ENCODE assay signal across 14 cellular contexts in the genomic region with DNA sequence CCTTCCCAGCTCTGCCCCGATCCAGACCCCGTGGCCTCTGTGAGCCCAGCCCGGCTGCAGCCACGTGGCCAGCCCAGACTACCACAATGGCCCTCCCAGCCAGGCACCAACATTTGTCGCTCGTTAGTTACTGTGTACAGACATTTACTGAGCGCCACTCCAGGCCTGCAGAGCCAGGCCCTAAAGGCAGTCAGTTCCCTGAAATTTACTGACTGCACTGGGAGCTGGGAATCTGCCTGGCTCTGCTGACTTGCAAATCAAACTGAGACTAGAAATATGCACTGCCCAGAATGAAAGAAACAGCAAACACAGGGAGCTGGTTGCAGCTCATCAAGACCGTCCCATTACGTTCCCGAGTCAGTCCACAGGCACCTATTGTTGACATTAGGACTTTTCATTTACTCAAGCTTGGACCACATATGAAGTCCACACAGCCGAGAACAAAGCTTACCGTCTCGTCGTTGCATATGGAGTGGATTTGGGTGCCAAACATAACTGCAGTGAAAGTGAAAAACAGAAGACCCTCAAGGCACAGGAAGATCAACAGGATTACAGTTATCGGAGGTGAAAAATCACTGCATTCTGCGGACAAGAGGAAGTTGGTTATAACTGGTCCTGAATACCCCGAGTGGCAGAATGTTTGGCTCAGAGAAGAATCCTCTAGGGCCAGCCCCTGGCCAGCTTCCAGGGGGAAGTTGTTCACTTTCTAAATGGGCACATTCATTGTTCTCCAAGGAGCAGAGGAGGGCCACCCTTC. TPM values are rescaled to one million over a fixed set of nuclear protein-coding genes. Genes with fewer than 3 reads are reported as not detected.
A peak's percentile ranks its signal among the peaks of the same experiment; 100 is the strongest.
DNase-seq lines count a peak whose midpoint lies in the region; ATAC-seq and TF ChIP-seq lines count a peak whose summit lies in the region.
"Had no signal": no experiment of that assay in that cellular context is flagged by ENCODE, and none has a peak within 500 bp of the region (broad histone marks: within the 10 kb centered on the region; RNA-seq: fewer than 3 reads in every experiment).

No MANE protein-coding gene starts in this region.

- no peak overlapping the region for H3K4ac ChIP-seq in trophoblast cell (ENCODE audit: low read depth, low read length)

- H3K4me2 ChIP-seq in BLaER1 (peak overlapping the region; percentile 23; the same call in 1 of the 2 replicates), trophoblast cell (ENCODE audit: low read length) (no peak overlapping the region)

- no peak for TF ChIP-seq CTCF in WTC11 (IDR thresholded peaks at IDR 0.05)

- ATAC-seq in WTC11 = no peak
- ATAC-seq in GM21619 (IDR thresholded peaks at IDR 0.05; ENCODE audit: unreplicated experiment) = no peak
- no peak for ATAC-seq in GM21526 (IDR thresholded peaks at IDR 0.05; ENCODE audit: low FRiP score, unreplicated experiment)
- ATAC-seq: HCT116 had no signal

- H3K36me3 ChIP-seq in BLaER1 (peaks cover 82% of the 10 kb centered on the region), trophoblast cell (ENCODE audit: control insufficient read depth in 1 of 2, insufficient read depth in 2 of 2, low read length in 2 of 2) (peaks cover 39 to 47% of the 10 kb centered on the region in 2 experiments)

- H3K18ac ChIP-seq in trophoblast cell (ENCODE audit: low read length) = no peak overlapping the region

- H3K9me3 Mint-ChIP-seq in WTC11 = no peaks in the 10 kb centered on the region
- H3K9me3 Mint-ChIP-seq: activated naive CD4-positive, alpha-beta T cell treated with anti-CD3 and anti-CD28 coated beads, Interleukin-2, amount 50 U/mL, for 24 hours; nephron had no signal

- H2BK120ac ChIP-seq in trophoblast cell (ENCODE audit: insufficient read depth, low read length, poor library complexity) = peak overlapping the region; percentile 7

- POLR2A ChIA-PET in WTC11 (lab: Charles Lee) = no interaction called here

- H4K8ac ChIP-seq in trophoblast cell (ENCODE audit: low read depth, low read length) = peak overlapping the region; percentile 7

- DNase-seq in WTC11 (ENCODE audit: low spot score) (no peak), head of caudate nucleus (peak in 41 of 42 donors; percentile 31 to 81 (median 58)), trophoblast cell (no peak)
- no peak for DNase-seq in activated CD4-positive, alpha-beta T cell treated with anti-CD3 and anti-CD28 coated beads for 1 hour
- DNase-seq in activated CD8-positive, alpha-beta memory T cell treated with anti-CD3 and anti-CD28 coated beads, Interleukin-2, amount 50 U/mL, for 4 hours = no peak
- DNase-seq: activated CD8-positive, alpha-beta memory T cell treated with anti-CD3 and anti-CD28 coated beads for 24 hours; cortex of kidney; NCI-H1105 treated with DMSO at 0.1 percent for 48 hours had no signal

- no peaks in the 10 kb centered on the region for H3K9me3 ChIP-seq in BLaER1
- no peaks in the 10 kb centered on the region for H3K9me3 ChIP-seq in trophoblast cell (ENCODE audit: insufficient read depth, low read depth, low read length)

- CTCF ChIA-PET in WTC11 (lab: Charles Lee) = interaction anchor here (1.2 to 1.9 kb wide), 2 partner anchors 25 to 110 kb away, joined by 3 to 6 read pairs; no protein-coding TSS in a partner anchor

- H3K9ac ChIP-seq in BLaER1 (no peak overlapping the region), trophoblast cell (ENCODE audit: low read length) (no peak overlapping the region)

- H3K79me2 ChIP-seq in trophoblast cell (ENCODE audit: control insufficient read depth, insufficient read depth, low read length, poor library complexity) = no peaks in the 10 kb centered on the region

- no peak overlapping the region for H3K23ac ChIP-seq in trophoblast cell (ENCODE audit: low read length)

- H3K27me3 ChIP-seq in BLaER1 (no peaks in the 10 kb centered on the region), trophoblast cell (ENCODE audit: insufficient read depth, low read length) (no peaks in the 10 kb centered on the region)

- no peak overlapping the region for H2BK12ac ChIP-seq in trophoblast cell (ENCODE audit: low read length)

- H3K4me1 ChIP-seq in BLaER1 = peaks cover 41% of the 10 kb centered on the region
- peaks cover 5 to 14% of the 10 kb centered on the region in 2 experiments for H3K4me1 ChIP-seq in trophoblast cell (ENCODE audit: control insufficient read depth in 1 of 2, insufficient read depth in 2 of 2, low read length in 2 of 2)

- peak overlapping the region; percentile 57 for H2BK5ac ChIP-seq in trophoblast cell (ENCODE audit: low read depth, low read length, poor library complexity)

- peaks cover 9% of the 10 kb centered on the region for H3K79me1 ChIP-seq in trophoblast cell (ENCODE audit: low read length)

- H3K4me1 Mint-ChIP-seq in WTC11 = no peaks in the 10 kb centered on the region
- H3K4me1 Mint-ChIP-seq: activated naive CD4-positive, alpha-beta T cell treated with anti-CD3 and anti-CD28 coated beads, Interleukin-2, amount 50 U/mL, for 24 hours; nephron had no signal

- H3K27ac Mint-ChIP-seq in WTC11 = no peak overlapping the region
- H3K27ac Mint-ChIP-seq: activated naive CD4-positive, alpha-beta T cell treated with anti-CD3 and anti-CD28 coated beads, Interleukin-2, amount 50 U/mL, for 24 hours; nephron had no signal

- H3K27ac ChIP-seq in BLaER1 (no peak overlapping the region), trophoblast cell (ENCODE audit: low read depth, low read length) (peak overlapping the region; percentile 35)

- H4K91ac ChIP-seq in trophoblast cell (ENCODE audit: low read depth, low read length) = peak overlapping the region; percentile 39

- peak overlapping the region; percentile 7 for H4K12ac ChIP-seq in trophoblast cell (ENCODE audit: low read depth, low read length)

- no peak overlapping the region for H3K4me3 Mint-ChIP-seq in WTC11
- H3K4me3 Mint-ChIP-seq: activated naive CD4-positive, alpha-beta T cell treated with anti-CD3 and anti-CD28 coated beads, Interleukin-2, amount 50 U/mL, for 24 hours; nephron had no signal

- H3K36me3 Mint-ChIP-seq in WTC11 = peaks cover 37% of the 10 kb centered on the region

- no peak overlapping the region for H2AFZ ChIP-seq in trophoblast cell (ENCODE audit: insufficient read depth, low read length, poor library complexity)

- H3K27me3 Mint-ChIP-seq in WTC11 (ENCODE audit: low read depth) = no peaks in the 10 kb centered on the region
- H3K27me3 Mint-ChIP-seq: activated naive CD4-positive, alpha-beta T cell treated with anti-CD3 and anti-CD28 coated beads, Interleukin-2, amount 50 U/mL, for 24 hours had no signal

- H2AK5ac ChIP-seq in trophoblast cell (ENCODE audit: low read length) = no peak overlapping the region

- H4K20me1 ChIP-seq in BLaER1 = peaks cover 91% of the 10 kb centered on the region

- H3K14ac ChIP-seq in trophoblast cell (ENCODE audit: low read length) = no peak overlapping the region

- H3K4me3 ChIP-seq in BLaER1 = no peak overlapping the region
- H3K4me3 ChIP-seq in trophoblast cell (ENCODE audit: low read depth, low read length) = no peak overlapping the region

- intact Hi-C loops in head of caudate nucleus (cut with DNase I) = no loop called here

- no CpG with 5 or more reads among the region's 17 CpGs for WGBS in trophoblast cell (ENCODE audit: extremely low coverage, insufficient coverage, insufficient read length)

TF ChIP-seq in WTC11, 78 proteins besides CTCF, POLR2A, EP300 and RAD21 (continues in another document):
- TF ChIP-seq FOXP4 (CRISPR knock-in tag; IDR thresholded peaks at IDR 0.05) (no peak), SMAD3 (CRISPR knock-in tag; IDR thresholded peaks at IDR 0.05; ENCODE audit: borderline replicate concordance) (no peak), E2F4 (CRISPR knock-in tag; IDR thresholded peaks at IDR 0.05; ENCODE audit: borderline replicate concordance, low read depth) (no peak)
- TF ChIP-seq, protein P1, sequence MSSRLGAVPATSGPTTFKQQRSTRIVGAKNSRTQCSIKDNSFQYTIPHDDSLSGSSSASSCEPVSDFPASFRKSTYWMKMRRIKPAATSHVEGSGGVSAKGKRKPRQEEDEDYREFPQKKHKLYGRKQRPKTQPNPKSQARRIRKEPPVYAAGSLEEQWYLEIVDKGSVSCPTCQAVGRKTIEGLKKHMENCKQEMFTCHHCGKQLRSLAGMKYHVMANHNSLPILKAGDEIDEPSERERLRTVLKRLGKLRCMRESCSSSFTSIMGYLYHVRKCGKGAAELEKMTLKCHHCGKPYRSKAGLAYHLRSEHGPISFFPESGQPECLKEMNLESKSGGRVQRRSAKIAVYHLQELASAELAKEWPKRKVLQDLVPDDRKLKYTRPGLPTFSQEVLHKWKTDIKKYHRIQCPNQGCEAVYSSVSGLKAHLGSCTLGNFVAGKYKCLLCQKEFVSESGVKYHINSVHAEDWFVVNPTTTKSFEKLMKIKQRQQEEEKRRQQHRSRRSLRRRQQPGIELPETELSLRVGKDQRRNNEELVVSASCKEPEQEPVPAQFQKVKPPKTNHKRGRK (CRISPR knock-in tag; IDR thresholded peaks at IDR 0.05; ENCODE audit: borderline replicate concordance) = no peak

RNA-seq across cellular contexts. Expression of gene ZDHHC7, which starts 34.5 kb away (rescaled TPM):
- total RNA-seq in WTC11 (2021) = 35.7 to 38.7 TPM (median 38.1 TPM) in 3 replicates
- polyA plus RNA-seq in trophoblast cell (2013) = 46.3 and 46.6 TPM in 2 replicates

RNA-seq across cellular contexts. Expression of gene KIAA0513, which starts 50.8 kb away (rescaled TPM):
- 6.4 to 7.8 TPM (median 7.3 TPM) in 3 replicates for total RNA-seq in WTC11 (2021)
- polyA plus RNA-seq in trophoblast cell (2013) = 11.0 and 11.8 TPM in 2 replicates

Comparison
In these comparisons a context has a peak if more than half of its experiments do, and no peak if none do; other contexts are left out.
1. DNase-seq: peak in head of caudate nucleus (41 of 42); none in WTC11 (single experiment), trophoblast cell (0 of 2), activated CD4-positive, alpha-beta T cell treated with anti-CD3 and anti-CD28 coated beads for 1 hour (single experiment) and activated CD8-positive, alpha-beta memory T cell treated with anti-CD3 and anti-CD28 coated beads, Interleukin-2, amount 50 U/mL, for 4 hours (single experiment).